ENCODE assay signal across 16 cellular contexts in the genomic region with DNA sequence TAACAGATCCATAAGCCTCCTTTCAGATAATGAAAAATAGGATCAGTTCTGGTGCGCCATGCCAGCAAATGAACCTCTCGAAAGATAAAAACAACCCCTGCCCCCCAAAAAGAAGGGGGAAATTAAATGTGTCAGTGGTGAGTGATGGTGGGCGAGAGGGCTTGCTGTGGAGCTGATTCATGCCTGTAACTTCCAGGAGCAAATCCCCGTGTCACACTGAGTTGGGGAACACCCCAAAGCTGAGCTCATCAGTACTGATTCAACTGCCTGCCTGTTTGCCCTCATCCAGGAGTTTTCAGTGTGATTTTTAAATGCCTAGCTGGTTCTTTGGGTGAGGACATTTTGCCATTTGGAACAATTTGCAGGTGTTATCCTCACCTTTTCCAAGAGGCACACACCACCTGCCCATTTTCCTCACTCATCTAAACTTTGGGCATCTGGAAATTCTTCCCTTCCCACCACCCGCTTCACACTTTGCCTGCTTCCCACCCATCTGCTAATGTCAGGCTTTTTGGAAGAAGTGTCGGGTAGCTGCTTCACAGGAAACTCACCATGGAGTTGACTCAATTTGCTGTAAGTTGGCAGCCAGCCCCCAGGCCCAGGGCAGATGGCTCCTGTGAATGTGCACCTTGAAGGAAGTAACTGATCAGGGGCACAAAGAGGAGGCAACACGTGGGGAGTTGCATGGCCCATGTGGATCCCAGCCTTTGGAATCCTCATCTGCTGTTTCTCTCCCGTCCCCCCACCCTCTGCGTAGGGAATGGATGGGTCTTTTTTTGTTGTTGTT.
DNase-seq lines count a peak whose midpoint lies in the region; ATAC-seq and TF ChIP-seq lines count a peak whose summit lies in the region.
"Had no signal": no experiment of that assay in that cellular context is flagged by ENCODE, and none has a peak within 500 bp of the region (broad histone marks: within the 10 kb centered on the region; RNA-seq: fewer than 3 reads in every experiment).

No MANE protein-coding gene starts in this region.

- no peak overlapping the region for H3K27ac ChIP-seq in upper lobe of right lung
- H3K27ac ChIP-seq: esophagus squamous epithelium, KMS-11, skin epidermis had no signal

- H3K4me3 Mint-ChIP-seq in activated T-cell treated with anti-CD3 and anti-CD28 coated beads, Interleukin-2, amount 50 U/mL, for 24 hours, result no peak overlapping the region

- H3K4me1 ChIP-seq in upper lobe of right lung, result no peaks in the 10 kb centered on the region
- H3K4me1 ChIP-seq: Caco-2 had no signal

- no peaks in the 10 kb centered on the region for H3K27me3 ChIP-seq in upper lobe of right lung
- H3K27me3 ChIP-seq: esophagus squamous epithelium had no signal

- no peak overlapping the region for H3K4me3 ChIP-seq in upper lobe of right lung
- H3K4me3 ChIP-seq: esophagus squamous epithelium, lung, skin epidermis had no signal

- no peak for ATAC-seq in upper lobe of right lung
- no peak for ATAC-seq in GM21825 (IDR thresholded peaks at IDR 0.05; ENCODE audit: unreplicated experiment)

- intact Hi-C loops in posterior cingulate gyrus (cut with DNase I), result no loop called here
- intact Hi-C loops in upper lobe of right lung (cut with DNase I), result no loop called here

- H3K27me3 Mint-ChIP-seq in activated T-cell treated with anti-CD3 and anti-CD28 coated beads, Interleukin-2, amount 50 U/mL, for 24 hours, result peaks cover 38% of the 10 kb centered on the region

- peaks cover 15% of the 10 kb centered on the region for H3K4me1 Mint-ChIP-seq in activated T-cell treated with anti-CD3 and anti-CD28 coated beads, Interleukin-2, amount 50 U/mL, for 24 hours (ENCODE audit: low read depth)

- no peaks in the 10 kb centered on the region for H3K9me3 Mint-ChIP-seq in activated T-cell treated with anti-CD3 and anti-CD28 coated beads, Interleukin-2, amount 50 U/mL, for 24 hours

- TF ChIP-seq CTCF in upper lobe of right lung (IDR thresholded peaks at IDR 0.05), result no peak

- no peaks in the 10 kb centered on the region for H3K36me3 Mint-ChIP-seq in activated T-cell treated with anti-CD3 and anti-CD28 coated beads, Interleukin-2, amount 50 U/mL, for 24 hours (ENCODE audit: low read depth)

- no peak overlapping the region for H3K27ac Mint-ChIP-seq in activated T-cell treated with anti-CD3 and anti-CD28 coated beads, Interleukin-2, amount 50 U/mL, for 24 hours

- H3K9me3 ChIP-seq in upper lobe of right lung, result peaks cover 4% of the 10 kb centered on the region
- H3K9me3 ChIP-seq: Caco-2, esophagus squamous epithelium had no signal

- no peaks in the 10 kb centered on the region for H3K36me3 ChIP-seq in upper lobe of right lung
- H3K36me3 ChIP-seq: esophagus squamous epithelium had no signal

- DNase-seq in activated CD4-positive, alpha-beta T cell treated with anti-CD3 and anti-CD28 coated beads for 48 hours, result peak; percentile 10
- no peak for DNase-seq in activated CD4-positive, alpha-beta T cell treated with anti-CD3 and anti-CD28 coated beads, Interleukin-2, amount 50 U/mL, for 1 hour
- peak; percentile 9 for DNase-seq in M059J (ENCODE audit: low read depth)
- peak; percentile 74 for DNase-seq in dedifferentiated amniotic fluid mesenchymal stem cell (ENCODE audit: extremely low spot score)
- DNase-seq in posterior cingulate gyrus, result peak in 6 of 10 donors; percentile 17 to 87 (median 54)
- DNase-seq in activated T-cell treated with anti-CD3 and anti-CD28 coated beads, Interleukin-2, amount 50 U/mL, for 24 hours, result no peak
- no peak for DNase-seq in upper lobe of right lung
- DNase-seq: activated naive CD4-positive, alpha-beta T cell treated with Interleukin-2 at 50 U/mL for 16 hours; Caco-2; cerebellar nuclear complex; esophagus squamous epithelium; NCI-H1694 treated with DMSO at 0.1 percent for 48 hours had no signal

Comparison
In these comparisons a context has a peak if more than half of its experiments do, and no peak if none do; other contexts are left out.
1. DNase-seq: peak in activated CD4-positive, alpha-beta T cell treated with anti-CD3 and anti-CD28 coated beads for 48 hours (single experiment), M059J (single experiment), dedifferentiated amniotic fluid mesenchymal stem cell (single experiment) and posterior cingulate gyrus (6 of 10); none in activated CD4-positive, alpha-beta T cell treated with anti-CD3 and anti-CD28 coated beads, Interleukin-2, amount 50 U/mL, for 1 hour (single experiment), activated T-cell treated with anti-CD3 and anti-CD28 coated beads, Interleukin-2, amount 50 U/mL, for 24 hours (single experiment) and upper lobe of right lung (single experiment).